ENCODE assay signal across 16 cellular contexts in genomic region chr1:174112489-174113162, GRCh38. TPM values are rescaled to one million over a fixed set of nuclear protein-coding genes. Genes with fewer than 3 reads are reported as not detected.
A peak's percentile ranks its signal among the peaks of the same experiment; 100 is the strongest.
DNase-seq lines count a peak whose midpoint lies in the region; FAIRE-seq and TF ChIP-seq lines count a peak whose summit lies in the region.
"Had no signal": no experiment of that assay in that cellular context is flagged by ENCODE, and none has a peak within 500 bp of the region (broad histone marks: within the 10 kb centered on the region; RNA-seq: fewer than 3 reads in every experiment).

No MANE protein-coding gene starts in this region.

- intact Hi-C loops in esophagus muscularis mucosa (cut with DNase I): loop anchor here (5.0 kb wide), 1 partner anchor 55 kb away; no protein-coding TSS in a partner anchor

- CTCF ChIA-PET in HEK293 (lab: Yijun Ruan, JAX): interaction anchor here (1.9 kb wide), 1 partner anchor 17 kb away, joined by 4 read pairs; no protein-coding TSS in a partner anchor

- no peaks in the 10 kb centered on the region for H3K4me1 ChIP-seq in HEK293 (ENCODE audit: control insufficient read depth, insufficient read depth, low read length)
- peaks cover 0 to 32% (median 24%) of the 10 kb centered on the region in 4 donors for H3K4me1 ChIP-seq in esophagus muscularis mucosa
- no peaks in the 10 kb centered on the region for H3K4me1 ChIP-seq in osteoblast (ENCODE audit: insufficient read depth, low read length)

- WGBS in esophagus muscularis mucosa: 29% methylated on average over 5 of the region's 5 CpGs

- DNase-seq in GM12892 (ENCODE audit: insufficient read length) (no peak), esophagus muscularis mucosa (ENCODE audit: extremely low spot score) (no peak), osteoblast (ENCODE audit: insufficient read length, low spot score, missing footprints) (no peak), SKM-1 (lab: John Stamatoyannopoulos, UW; ENCODE audit: unreplicated experiment) (no peak), NCI-H187 (lab: John Stamatoyannopoulos, UW) (no peak), SKM-1 treated with dmso at 0.1 percent for 144 hours (lab: John Stamatoyannopoulos, UW; ENCODE audit: unreplicated experiment) (no peak)
- DNase-seq: DMS 273 treated with DMSO at 0.1 percent for 48 hours, DND-41, NCI-H1092 treated with DMSO at 0.1 percent for 48 hours, NCI-H2107, NCI-H2227 treated with DMSO at 0.1 percent for 48 hours, NCI-H510A treated with DMSO at 0.1 percent for 48 hours, NCI-H774, PC-9 had no signal

- TF ChIP-seq EP300 in esophagus muscularis mucosa (IDR thresholded peaks at IDR 0.05): no peak

- TF ChIP-seq CTCF in HEK293 (tag by site-specific recombination; IDR thresholded peaks at IDR 0.05) (no peak), esophagus muscularis mucosa (IDR thresholded peaks at IDR 0.05) (no peak), osteoblast (IDR thresholded peaks at IDR 0.05; ENCODE audit: extremely low read depth, low read depth, low read length) (no peak)

- peak; percentile 44 for FAIRE-seq in GM12892 (lab: Jason Lieb, UNC)
- FAIRE-seq: H54 had no signal

- H3K27me3 ChIP-seq in esophagus muscularis mucosa (no peaks in the 10 kb centered on the region), osteoblast (ENCODE audit: insufficient read depth, low read length) (no peaks in the 10 kb centered on the region)

- no peak overlapping the region for H3K27ac ChIP-seq in HEK293 (ENCODE audit: extremely low read depth, low read depth, low read length)
- peak overlapping the region; percentile 63 to 74 (median 66) for H3K27ac ChIP-seq in esophagus muscularis mucosa (replicated peaks in 1 of 4)
- H3K27ac ChIP-seq in osteoblast (ENCODE audit: low read depth, low read length): no peak overlapping the region
- H3K27ac ChIP-seq: PC-9 had no signal

- TF ChIP-seq POLR2A in GM12892 (IDR thresholded peaks at IDR 0.05; ENCODE audit: low read depth, low read length) (no peak), esophagus muscularis mucosa (IDR thresholded peaks at IDR 0.05; ENCODE audit: low read depth) (no peak)

- H3K36me3 ChIP-seq in HEK293 (ENCODE audit: control insufficient read depth in 2 of 2, insufficient read depth in 1 of 2, low read length in 2 of 2) (no peaks in the 10 kb centered on the region), esophagus muscularis mucosa (no peaks in the 10 kb centered on the region), osteoblast (ENCODE audit: insufficient read depth, low read length) (no peaks in the 10 kb centered on the region)

- H2AFZ ChIP-seq in osteoblast (ENCODE audit: low read length): peak overlapping the region; percentile 11
- H2AFZ ChIP-seq: PC-9 had no signal

- H4K20me1 ChIP-seq in osteoblast (ENCODE audit: insufficient read depth, low read length): no peaks in the 10 kb centered on the region

- POLR2A ChIA-PET in HEK293 (lab: Yijun Ruan, JAX): no interaction called here

- H3K9me3 ChIP-seq in HEK293 (ENCODE audit: control insufficient read depth, insufficient read depth, low read depth, low read length) (no peaks in the 10 kb centered on the region), esophagus muscularis mucosa (no peaks in the 10 kb centered on the region), osteoblast (ENCODE audit: low read depth, low read length) (no peaks in the 10 kb centered on the region)

- H3K4me3 ChIP-seq in HEK293 (ENCODE audit: low read depth, low read length) (no peak overlapping the region), esophagus muscularis mucosa (peak overlapping the region; percentile 17 to 33 (median 28)), osteoblast (ENCODE audit: insufficient read depth, low read length) (no peak overlapping the region)
- H3K4me3 ChIP-seq: PC-9 had no signal

- peak overlapping the region; percentile 29 for H3K4me2 ChIP-seq in osteoblast (ENCODE audit: insufficient read depth, low read length)
- H3K4me2 ChIP-seq: PC-9 had no signal

- no peaks in the 10 kb centered on the region for H3K79me2 ChIP-seq in osteoblast (ENCODE audit: insufficient read depth, low read length)

TF ChIP-seq in HEK293, 187 proteins besides CTCF, POLR2A, EP300 and RAD21:
- TF ChIP-seq ZNF433 (tag by site-specific recombination; IDR thresholded peaks at IDR 0.05; ENCODE audit: low read depth) (no peak), ZNF211 (tag by site-specific recombination; IDR thresholded peaks at IDR 0.05; ENCODE audit: low read depth) (no peak), INSM2 (tag by site-specific recombination; IDR thresholded peaks at IDR 0.05) (no peak), PRDM1 (tag by site-specific recombination; IDR thresholded peaks at IDR 0.05) (peak; percentile 71; the same call in 1 of the 2 replicates), PRDM6 (tag by site-specific recombination; IDR thresholded peaks at IDR 0.05) (peak; percentile 41; the same call in 1 of the 2 replicates), ZBTB49 (tag by site-specific recombination; IDR thresholded peaks at IDR 0.05; ENCODE audit: low read depth) (no peak), ZNF184 (tag by site-specific recombination; IDR thresholded peaks at IDR 0.05) (no peak)
TF ChIP-seq in HEK293: peak in this region for 2.

RNA-seq across cellular contexts. Expression of gene RABGAP1L, which starts 46.7 kb away (rescaled TPM):
- 134 TPM for polyA plus RNA-seq in GM12892 (2012; ENCODE audit: missing spikeins)
- total RNA-seq in esophagus muscularis mucosa (100 to 1,000 TPM in 1 of 4 donors, 10 to 100 TPM in 3; 39.3 to 101 (median 63.7) TPM), osteoblast (30.0 and 34.5 TPM in 2 replicates)

Comparison
In these comparisons a context has a peak if more than half of its experiments do, and no peak if none do; other contexts are left out.
1. H3K27ac ChIP-seq: peak in esophagus muscularis mucosa (4 of 4); none in HEK293 (single experiment) and osteoblast (single experiment).
2. H3K4me3 ChIP-seq: peak in esophagus muscularis mucosa (4 of 4); none in HEK293 (single experiment) and osteoblast (single experiment).